ENCODE assay signal across 8 cellular contexts in the genomic region with DNA sequence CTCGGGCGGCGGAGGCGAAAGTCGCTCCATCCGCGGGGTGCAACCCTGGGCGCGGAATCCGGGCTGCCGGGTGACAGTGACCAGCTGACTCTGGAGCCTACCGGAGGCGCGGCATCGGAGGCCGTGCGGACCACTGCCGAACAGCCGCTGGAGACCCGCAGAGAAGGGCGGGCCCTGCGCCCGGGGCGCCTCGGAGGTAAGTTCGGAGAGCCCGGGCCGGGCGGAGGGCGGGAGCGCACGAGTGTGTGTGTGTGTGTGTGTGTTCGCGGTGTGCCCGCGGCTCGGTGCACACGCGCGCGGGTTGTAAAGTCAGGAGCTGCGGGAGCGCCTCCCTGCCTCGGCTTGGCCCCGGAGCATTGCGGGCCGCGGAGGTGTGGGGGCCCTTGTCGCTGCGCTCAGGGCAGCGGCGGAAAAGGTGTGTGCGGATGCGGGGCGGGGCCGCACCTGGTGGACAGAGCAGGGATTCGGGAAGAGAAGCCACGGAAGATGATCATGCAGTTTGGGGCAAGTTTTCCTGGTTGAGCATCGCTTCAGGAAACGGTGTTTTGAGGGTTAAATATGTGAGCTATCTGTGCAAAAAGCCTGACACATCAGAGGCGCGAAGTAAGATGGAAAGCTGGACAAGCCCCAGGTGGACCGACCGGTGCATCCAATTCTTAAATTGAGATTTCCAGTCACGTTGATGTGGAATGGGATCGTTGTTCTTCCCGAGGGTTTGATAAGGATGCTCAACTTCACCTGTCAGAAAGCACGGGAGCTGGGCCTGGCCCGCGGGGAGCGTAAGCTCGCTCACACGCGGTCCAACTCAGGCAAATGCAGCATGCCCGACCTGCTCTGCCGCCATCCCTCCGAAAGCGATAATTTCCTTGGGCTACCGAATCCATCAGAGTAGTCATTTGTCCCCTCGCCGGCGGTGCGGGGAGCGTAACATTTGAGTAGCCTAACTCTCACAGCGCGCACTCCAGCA. TPM values are rescaled to one million over a fixed set of nuclear protein-coding genes. Genes with fewer than 3 reads are reported as not detected.
DNase-seq lines count a peak whose midpoint lies in the region; ATAC-seq and TF ChIP-seq lines count a peak whose summit lies in the region.

No MANE protein-coding gene starts in this region.

- in situ Hi-C loops in Panc1 (cut with HindIII; ENCODE audit: low pct_unique_long_range_greater_than_20kb, low sequenced_read_pairs): no loop called here

- no TSS peak for BruUV-seq in Panc1 (replicated peaks; lab: Mats Ljungman, UMichigan)

- H3K27me3 Mint-ChIP-seq in CD4-positive, alpha-beta T cell: peaks cover 74% of the 10 kb centered on the region

- H3K9me3 Mint-ChIP-seq in CD4-positive, alpha-beta T cell: no peaks in the 10 kb centered on the region

- H3K36me3 ChIP-seq in Panc1 (ENCODE audit: control insufficient read depth, insufficient read depth, low read length) (no peaks in the 10 kb centered on the region), fibroblast of lung (ENCODE audit: control insufficient read depth, insufficient read depth, low read length) (no peaks in the 10 kb centered on the region), parathyroid adenoma (ENCODE audit: control insufficient read depth, insufficient read depth, low read length) (no peaks in the 10 kb centered on the region)

- peak overlapping the region; percentile 56 for H2AFZ ChIP-seq in fibroblast of lung (ENCODE audit: low read length)
- no peak overlapping the region for H2AFZ ChIP-seq in parathyroid adenoma

- CTCF ChIA-PET in Panc1 (lab: Charles Lee): interaction anchor here (0.6 kb wide), 1 partner anchor 125 kb away, joined by 4 read pairs; no protein-coding TSS in a partner anchor
- CTCF ChIA-PET in CD4-positive, alpha-beta T cell (lab: Charles Lee): no interaction called here

- intact Hi-C loops in Panc1 (cut with micrococcal nuclease; ENCODE audit: unreplicated experiment): no loop called here
- intact Hi-C loops in CD4-positive, alpha-beta T cell (cut with DNase I, micrococcal nuclease): no loop called here

- H3K4me3 Mint-ChIP-seq in CD4-positive, alpha-beta T cell: no peak overlapping the region

- DNase-seq in ELF-1 (ENCODE audit: low read depth, low spot score): peak; percentile 65
- DNase-seq in Panc1 (ENCODE audit: low read depth, low spot score): no peak
- DNase-seq in fibroblast of lung (ENCODE audit: low read depth in 2 of 2): peak in 1 of 2 donors; percentile 13
- DNase-seq in HuH-7 (ENCODE audit: low spot score): no peak
- no peak for DNase-seq in mucosa of gallbladder (ENCODE audit: low spot score)
- no peak for DNase-seq in CD4-positive, alpha-beta T cell

- peaks cover 4% of the 10 kb centered on the region for H3K4me1 Mint-ChIP-seq in CD4-positive, alpha-beta T cell (ENCODE audit: low read depth)

- H3K36me3 Mint-ChIP-seq in CD4-positive, alpha-beta T cell (ENCODE audit: low read depth): no peaks in the 10 kb centered on the region

- H3K9me3 ChIP-seq in Panc1 (ENCODE audit: control insufficient read depth, insufficient read depth, low read depth, low read length): no peaks in the 10 kb centered on the region
- no peaks in the 10 kb centered on the region for H3K9me3 ChIP-seq in fibroblast of lung (ENCODE audit: control insufficient read depth, insufficient read depth, low read depth, low read length)
- no peaks in the 10 kb centered on the region for H3K9me3 ChIP-seq in parathyroid adenoma (ENCODE audit: control insufficient read depth, low read length)
- no peaks in the 10 kb centered on the region for H3K9me3 ChIP-seq in CD4-positive, alpha-beta T cell (ENCODE audit: control insufficient read depth, low read length)

- no peak overlapping the region for H3K27ac Mint-ChIP-seq in CD4-positive, alpha-beta T cell

- peak overlapping the region; percentile 29 to 44 for H3K4me3 ChIP-seq in Panc1 (ENCODE audit: low read depth in 2 of 2, low read length in 2 of 2)
- peak overlapping the region in 3 of 4 experiments; percentile 22 to 57 (median 42) for H3K4me3 ChIP-seq in fibroblast of lung (replicated peaks in 1 of 4; ENCODE audit: control extremely low read depth in 1 of 4, insufficient read depth in 1 of 4, low read depth in 3 of 4, low read length in 4 of 4)
- peak overlapping the region; percentile 9 for H3K4me3 ChIP-seq in parathyroid adenoma (ENCODE audit: low read depth, low read length)

- H3K79me2 ChIP-seq in fibroblast of lung (ENCODE audit: control insufficient read depth, insufficient read depth, low read length): no peaks in the 10 kb centered on the region
- no peaks in the 10 kb centered on the region for H3K79me2 ChIP-seq in parathyroid adenoma

- POLR2A ChIA-PET in Panc1 (lab: Charles Lee): no interaction called here
- POLR2A ChIA-PET in CD4-positive, alpha-beta T cell (lab: Charles Lee): no interaction called here

- H3K4me2 ChIP-seq in fibroblast of lung (ENCODE audit: extremely low read depth, insufficient read depth, low read length) (peak overlapping the region; percentile 74), parathyroid adenoma (ENCODE audit: low read length) (peak overlapping the region; percentile 47)

- ATAC-seq in Panc1 (peak; percentile 25), HG02571 (IDR thresholded peaks at IDR 0.05; ENCODE audit: unreplicated experiment) (no peak)
- ATAC-seq in CD4-positive, alpha-beta T cell (ENCODE audit: poor library complexity): no peak

- H3K4me1 ChIP-seq in Panc1 (ENCODE audit: control insufficient read depth, insufficient read depth, low read length) (no peaks in the 10 kb centered on the region; the same call in 1 of the 2 replicates), fibroblast of lung (ENCODE audit: control insufficient read depth, extremely low read depth, insufficient read depth, low read length) (no peaks in the 10 kb centered on the region), parathyroid adenoma (no peaks in the 10 kb centered on the region)

- no peaks in the 10 kb centered on the region for H4K20me1 ChIP-seq in fibroblast of lung (ENCODE audit: control insufficient read depth, extremely low read depth, insufficient read depth, low read length)

- H3K27ac ChIP-seq in Panc1 (ENCODE audit: low read length) (no peak overlapping the region), fibroblast of lung (ENCODE audit: insufficient read depth, low read length) (no peak overlapping the region), parathyroid adenoma (no peak overlapping the region)
- no peak overlapping the region for H3K27ac ChIP-seq in CD4-positive, alpha-beta T cell (ENCODE audit: low read depth, low read length)

- H3K9ac ChIP-seq in fibroblast of lung (ENCODE audit: insufficient read depth, low read length) (no peak overlapping the region), parathyroid adenoma (no peak overlapping the region)

- peak; percentile 31 for TF ChIP-seq CTCF in Panc1 (IDR thresholded peaks at IDR 0.05)
- TF ChIP-seq CTCF in fibroblast of lung (conservative IDR thresholded peaks at IDR 0.05 in 1 of 2, IDR thresholded peaks at IDR 0.05 in 1 of 2; ENCODE audit: low read depth in 1 of 2, low read length in 2 of 2): no peak
- TF ChIP-seq CTCF in parathyroid adenoma (IDR thresholded peaks at IDR 0.05): no peak
- no peak for TF ChIP-seq CTCF in CD4-positive, alpha-beta T cell (IDR thresholded peaks at IDR 0.05)

- H3K27me3 ChIP-seq in Panc1 (ENCODE audit: control insufficient read depth, insufficient read depth, low read length) (peaks cover 44% of the 10 kb centered on the region), fibroblast of lung (ENCODE audit: control insufficient read depth, insufficient read depth, low read length) (peaks cover 25% of the 10 kb centered on the region), parathyroid adenoma (ENCODE audit: control insufficient read depth, insufficient read depth, low read length) (no peaks in the 10 kb centered on the region)
- H3K27me3 ChIP-seq in CD4-positive, alpha-beta T cell (ENCODE audit: control insufficient read depth, insufficient read depth, low read length): peaks cover 50% of the 10 kb centered on the region

RNA-seq across cellular contexts. Expression of a gene that starts 0.5 kb away (rescaled TPM):
- total RNA-seq in Panc1 (2021; ENCODE audit: unreplicated experiment) (0.62 TPM), fibroblast of lung (0.26 and 0.33 TPM in 2 replicates), mucosa of gallbladder (0.32 TPM)
- 0.21 TPM for polyA plus RNA-seq in Panc1 (2012; ENCODE audit: insufficient read length)
- polyA plus RNA-seq in fibroblast of lung: 0.24 and 0.58 TPM in 2 replicates
- 0.28 and 0.65 TPM in 2 replicates for polyA plus RNA-seq in fibroblast of lung (2012)
- polyA minus RNA-seq in fibroblast of lung (ENCODE audit: low replicate concordance): 0.70 and 2.2 TPM in 2 replicates
- total RNA-seq in CD4-positive, alpha-beta T cell: under 1 TPM; 0.11 to 0.14 TPM
